Comparison of ENCODE assay signal across 8 cellular contexts in genomic region chr6:148343383-148343782, GRCh38. TPM values are rescaled to one million over a fixed set of nuclear protein-coding genes. Genes with fewer than 3 reads are reported as not detected.
A peak's percentile ranks its signal among the peaks of the same experiment; 100 is the strongest.
DNase-seq lines count a peak whose midpoint lies in the region; ATAC-seq and TF ChIP-seq lines count a peak whose summit lies in the region.

No MANE protein-coding gene starts in this region.

- H4K20me1 ChIP-seq in BLaER1 treated with 17β-estradiol and CSF1 and Interleukin-3, amounts not matched to agents 10 nM and 100 nM = no peaks in the 10 kb centered on the region; a peak in 2 of 22 replicates
- no peaks in the 10 kb centered on the region for H4K20me1 ChIP-seq in osteoblast (ENCODE audit: insufficient read depth, low read length)

- no peak for ATAC-seq in Panc1
- ATAC-seq in HG02763 (IDR thresholded peaks at IDR 0.05; ENCODE audit: unreplicated experiment) = no peak
- ATAC-seq in HG03565 (IDR thresholded peaks at IDR 0.05; ENCODE audit: unreplicated experiment) = no peak

- H3K27ac ChIP-seq in BLaER1 treated with 17β-estradiol and CSF1 and Interleukin-3, amounts not matched to agents 10 nM and 100 nM = peak overlapping the region in 1 of 11 experiments; percentile 68; a peak in 1 of 22 replicates
- H3K27ac ChIP-seq in Panc1 (ENCODE audit: low read length) = no peak overlapping the region
- H3K27ac ChIP-seq in esophagus (ENCODE audit: low read depth in 2 of 2, low read length in 1 of 2) = peak overlapping the region; percentile 89 to 96
- peak overlapping the region; percentile 65 for H3K27ac ChIP-seq in osteoblast (ENCODE audit: low read depth, low read length)
- no peak overlapping the region for H3K27ac ChIP-seq in effector memory CD4-positive, alpha-beta T cell (ENCODE audit: insufficient read depth, low read length, poor library complexity, severe bottlenecking)

- peaks cover 0 to 38% (median 4%) of the 10 kb centered on the region in 10 experiments; a peak in 5 of 20 replicates for H3K4me1 ChIP-seq in BLaER1 treated with 17β-estradiol and CSF1 and Interleukin-3, amounts not matched to agents 10 nM and 100 nM
- H3K4me1 ChIP-seq in Panc1 (ENCODE audit: control insufficient read depth, insufficient read depth, low read length) = peaks cover 10% of the 10 kb centered on the region
- no peaks in the 10 kb centered on the region for H3K4me1 ChIP-seq in esophagus (ENCODE audit: control insufficient read depth in 2 of 2, insufficient read depth in 2 of 2, low read length in 1 of 2)
- peaks cover 20% of the 10 kb centered on the region for H3K4me1 ChIP-seq in osteoblast (ENCODE audit: insufficient read depth, low read length)
- peaks cover 4% of the 10 kb centered on the region for H3K4me1 ChIP-seq in effector memory CD4-positive, alpha-beta T cell (ENCODE audit: control insufficient read depth, insufficient read depth, low read length, poor library complexity, severe bottlenecking)

- BruUV-seq in Panc1 (replicated peaks; lab: Mats Ljungman, UMichigan) = no TSS peak

- intact Hi-C loops in Panc1 (cut with micrococcal nuclease; ENCODE audit: unreplicated experiment) = no loop called here

- peak overlapping the region in 9 of 10 experiments; percentile 53 to 69 (median 61); a peak in 18 of 20 replicates for H3K4me3 ChIP-seq in BLaER1 treated with 17β-estradiol and CSF1 and Interleukin-3, amounts not matched to agents 10 nM and 100 nM
- H3K4me3 ChIP-seq in Panc1 (ENCODE audit: low read depth in 2 of 2, low read length in 2 of 2) (peak overlapping the region; percentile 52 to 65), esophagus (ENCODE audit: low read depth in 1 of 2, low read length in 2 of 2) (peak overlapping the region; percentile 78 to 80), osteoblast (ENCODE audit: insufficient read depth, low read length) (peak overlapping the region; percentile 88)
- no peak overlapping the region for H3K4me3 ChIP-seq in effector memory CD4-positive, alpha-beta T cell (ENCODE audit: insufficient read depth, low read depth, low read length, poor library complexity, severe bottlenecking)

- peak overlapping the region; percentile 88 for H2AFZ ChIP-seq in osteoblast (ENCODE audit: low read length)

- TF ChIP-seq CTCF in Panc1 (IDR thresholded peaks at IDR 0.05) (no peak), osteoblast (IDR thresholded peaks at IDR 0.05; ENCODE audit: extremely low read depth, low read depth, low read length) (no peak)

- CTCF ChIA-PET in Panc1 (lab: Charles Lee) = no interaction called here

- no peaks in the 10 kb centered on the region for H3K36me3 ChIP-seq in BLaER1 treated with 17β-estradiol and CSF1 and Interleukin-3, amounts not matched to agents 10 nM and 100 nM
- H3K36me3 ChIP-seq in Panc1 (ENCODE audit: control insufficient read depth, insufficient read depth, low read length) (no peaks in the 10 kb centered on the region), esophagus (ENCODE audit: control insufficient read depth in 2 of 2, insufficient read depth in 2 of 2, low read length in 1 of 2) (no peaks in the 10 kb centered on the region), osteoblast (ENCODE audit: insufficient read depth, low read length) (no peaks in the 10 kb centered on the region)
- H3K36me3 ChIP-seq in effector memory CD4-positive, alpha-beta T cell (ENCODE audit: control insufficient read depth, insufficient read depth, low read length) = no peaks in the 10 kb centered on the region

- H3K79me2 ChIP-seq in osteoblast (ENCODE audit: insufficient read depth, low read length) = peaks cover 45% of the 10 kb centered on the region

- DNase-seq in Panc1 (ENCODE audit: low read depth, low spot score) = no peak
- no peak for DNase-seq in osteoblast (ENCODE audit: insufficient read length, low spot score, missing footprints)
- no peak for DNase-seq in NCI-H510A (lab: John Stamatoyannopoulos, UW)
- DNase-seq in effector memory CD4-positive, alpha-beta T cell = no peak

- POLR2A ChIA-PET in Panc1 (lab: Charles Lee) = no interaction called here

- peak overlapping the region in 3 of 11 experiments; percentile 69 to 79 (median 76); a peak in 6 of 22 replicates for H3K9ac ChIP-seq in BLaER1 treated with 17β-estradiol and CSF1 and Interleukin-3, amounts not matched to agents 10 nM and 100 nM

- peak overlapping the region; percentile 58 to 88 (median 79); a peak in 18 of 22 replicates for H3K4me2 ChIP-seq in BLaER1 treated with 17β-estradiol and CSF1 and Interleukin-3, amounts not matched to agents 10 nM and 100 nM
- peak overlapping the region; percentile 94 for H3K4me2 ChIP-seq in osteoblast (ENCODE audit: insufficient read depth, low read length)

- in situ Hi-C loops in Panc1 (cut with HindIII; ENCODE audit: low pct_unique_long_range_greater_than_20kb, low sequenced_read_pairs) = no loop called here

- peaks cover 0 to 14% (median 0%) of the 10 kb centered on the region in 11 experiments; a peak in 5 of 22 replicates for H3K9me3 ChIP-seq in BLaER1 treated with 17β-estradiol and CSF1 and Interleukin-3, amounts not matched to agents 10 nM and 100 nM (replicated peaks in 1 of 11)
- no peaks in the 10 kb centered on the region for H3K9me3 ChIP-seq in Panc1 (ENCODE audit: control insufficient read depth, insufficient read depth, low read depth, low read length)
- H3K9me3 ChIP-seq in esophagus (ENCODE audit: control insufficient read depth in 2 of 2, insufficient read depth in 1 of 2, low read depth in 1 of 2, low read length in 1 of 2) = no peaks in the 10 kb centered on the region
- no peaks in the 10 kb centered on the region for H3K9me3 ChIP-seq in osteoblast (ENCODE audit: low read depth, low read length)
- H3K9me3 ChIP-seq in effector memory CD4-positive, alpha-beta T cell (ENCODE audit: control insufficient read depth, low read length) = no peaks in the 10 kb centered on the region

- H3K27me3 ChIP-seq in BLaER1 treated with 17β-estradiol and CSF1 and Interleukin-3, amounts not matched to agents 10 nM and 100 nM = peaks cover 37 to 69% (median 54%) of the 10 kb centered on the region in 11 experiments
- H3K27me3 ChIP-seq in Panc1 (ENCODE audit: control insufficient read depth, insufficient read depth, low read length) = no peaks in the 10 kb centered on the region
- H3K27me3 ChIP-seq in esophagus (ENCODE audit: control insufficient read depth in 1 of 2, insufficient read depth in 2 of 2, low read length in 2 of 2) = no peaks in the 10 kb centered on the region
- H3K27me3 ChIP-seq in osteoblast (ENCODE audit: insufficient read depth, low read length) = no peaks in the 10 kb centered on the region
- no peaks in the 10 kb centered on the region for H3K27me3 ChIP-seq in effector memory CD4-positive, alpha-beta T cell (replicated peaks; ENCODE audit: control insufficient read depth, insufficient read depth, low read length, poor library complexity, severe bottlenecking)

- WGBS in esophagus, 2 donors = 11 to 13% methylated on average over 3 of the region's 3 CpGs

RNA-seq across cellular contexts. Expression of gene SASH1, which starts 0.7 kb away (rescaled TPM):
- total RNA-seq in Panc1 (2021; ENCODE audit: unreplicated experiment) (6.6 TPM), osteoblast (61.0 and 71.7 TPM in 2 replicates)
- 2.3 TPM for polyA plus RNA-seq in Panc1 (2012; ENCODE audit: insufficient read length)
- 10 to 100 TPM; 29.6 to 59.0 TPM for polyA plus RNA-seq in esophagus

Comparison
In these comparisons a context has a peak if more than half of its experiments do, and no peak if none do; other contexts are left out.
1. H3K27ac ChIP-seq: peak in esophagus (2 of 2) and osteoblast (single experiment); none in Panc1 (single experiment) and effector memory CD4-positive, alpha-beta T cell (single experiment).